In the genomic region with DNA sequence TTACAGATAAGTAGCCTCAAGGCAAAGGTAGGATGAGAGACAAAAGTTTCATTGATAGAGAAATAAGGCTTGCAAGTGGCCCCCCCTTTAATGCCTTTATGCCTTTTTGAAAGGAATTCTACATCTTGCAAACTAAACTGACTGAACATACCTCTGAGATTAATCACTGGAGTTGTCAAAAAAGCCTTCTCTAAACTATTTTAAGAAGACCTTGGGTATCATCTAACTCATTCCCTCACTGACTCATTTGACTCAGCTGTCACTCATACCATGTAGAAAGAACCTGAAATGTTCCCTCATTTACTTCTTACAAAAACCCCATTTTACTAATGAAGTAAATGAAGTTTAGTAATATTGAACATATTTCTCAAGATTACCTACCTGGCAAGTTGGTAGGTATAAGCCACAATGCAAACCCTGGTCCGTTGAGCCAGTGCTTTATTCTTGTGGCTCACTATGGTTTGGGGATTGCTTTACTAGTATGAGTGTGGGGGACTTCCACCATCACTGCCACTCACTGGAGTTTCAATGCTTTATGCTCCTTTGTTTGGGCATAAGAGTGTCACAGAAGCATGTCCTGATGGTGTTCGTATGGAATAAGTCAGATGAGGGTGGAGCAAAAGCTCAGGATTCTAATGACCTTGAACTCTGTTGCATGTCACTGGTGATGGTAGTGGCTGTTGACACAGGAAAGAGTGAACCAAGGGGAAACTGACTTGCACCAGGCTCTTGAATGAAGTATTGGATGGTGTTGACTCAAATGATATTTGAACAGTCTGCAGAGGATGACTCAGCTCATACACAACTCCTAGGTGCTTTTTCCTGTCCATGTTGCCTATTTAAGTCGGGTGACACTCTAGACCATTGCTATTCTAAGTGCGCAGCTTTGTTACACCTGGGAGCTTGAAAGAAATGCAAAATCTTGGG, we compare ENCODE assay signal across 8 cellular contexts.
A peak's percentile ranks its signal among the peaks of the same experiment; 100 is the strongest.
DNase-seq lines count a peak whose midpoint lies in the region; ATAC-seq lines count a peak whose summit lies in the region.

No MANE protein-coding gene starts in this region.

- peak overlapping the region; percentile 75 for H3K27ac Mint-ChIP-seq in T-helper 1 cell treated with Interleukin-12 subunit alpha and Interleukin-12 subunit beta and Interleukin-4 antibody, amounts not matched to agents 30 μg/mL and 1 μg/mL, for 36 hours
- H3K27ac Mint-ChIP-seq in stimulated activated naive CD8-positive, alpha-beta T cell treated with anti-CD3 and anti-CD28 coated beads, Interleukin-15, amount 100 ng/mL, for 72 hours = peak overlapping the region in 1 of 2 donors; percentile 87

- peak; percentile 77 for ATAC-seq in HG02885 (IDR thresholded peaks at IDR 0.05; ENCODE audit: poor library complexity, unreplicated experiment)
- ATAC-seq in stimulated activated naive CD8-positive, alpha-beta T cell treated with anti-CD3 and anti-CD28 coated beads, Interleukin-15, amount 100 ng/mL, for 72 hours = peak; percentile 93

- in situ Hi-C loops in KBM-7 (cut with MboI; ENCODE audit: low pct_unique_long_range_greater_than_20kb, low sequenced_read_pairs) = no loop called here

- H3K4me1 Mint-ChIP-seq in T-helper 1 cell treated with Interleukin-12 subunit alpha and Interleukin-12 subunit beta and Interleukin-4 antibody, amounts not matched to agents 30 μg/mL and 1 μg/mL, for 36 hours (ENCODE audit: low read depth) = peaks cover 25% of the 10 kb centered on the region
- H3K4me1 Mint-ChIP-seq in stimulated activated naive CD8-positive, alpha-beta T cell treated with anti-CD3 and anti-CD28 coated beads, Interleukin-15, amount 100 ng/mL, for 72 hours = no peaks in the 10 kb centered on the region

- no peaks in the 10 kb centered on the region for H3K27me3 Mint-ChIP-seq in T-helper 1 cell treated with Interleukin-12 subunit alpha and Interleukin-12 subunit beta and Interleukin-4 antibody, amounts not matched to agents 30 μg/mL and 1 μg/mL, for 36 hours (ENCODE audit: low read depth)
- no peaks in the 10 kb centered on the region for H3K27me3 Mint-ChIP-seq in stimulated activated naive CD8-positive, alpha-beta T cell treated with anti-CD3 and anti-CD28 coated beads, Interleukin-15, amount 100 ng/mL, for 72 hours

- H3K4me3 Mint-ChIP-seq in T-helper 1 cell treated with Interleukin-12 subunit alpha and Interleukin-12 subunit beta and Interleukin-4 antibody, amounts not matched to agents 30 μg/mL and 1 μg/mL, for 36 hours = no peak overlapping the region
- peak overlapping the region in 1 of 2 donors; percentile 13 for H3K4me3 Mint-ChIP-seq in stimulated activated naive CD8-positive, alpha-beta T cell treated with anti-CD3 and anti-CD28 coated beads, Interleukin-15, amount 100 ng/mL, for 72 hours

- peaks cover under 1% of the 10 kb centered on the region for H3K9me3 Mint-ChIP-seq in T-helper 1 cell treated with Interleukin-12 subunit alpha and Interleukin-12 subunit beta and Interleukin-4 antibody, amounts not matched to agents 30 μg/mL and 1 μg/mL, for 36 hours
- H3K9me3 Mint-ChIP-seq in stimulated activated naive CD8-positive, alpha-beta T cell treated with anti-CD3 and anti-CD28 coated beads, Interleukin-15, amount 100 ng/mL, for 72 hours = peaks cover 0 to under 1% of the 10 kb centered on the region in 2 donors

- peaks cover 2% of the 10 kb centered on the region for H3K36me3 Mint-ChIP-seq in T-helper 1 cell treated with Interleukin-12 subunit alpha and Interleukin-12 subunit beta and Interleukin-4 antibody, amounts not matched to agents 30 μg/mL and 1 μg/mL, for 36 hours (ENCODE audit: low read depth)

- peak; percentile 2 for DNase-seq in stimulated activated CD4-positive, alpha-beta T cell treated with anti-CD3 and anti-CD28 coated beads, Interleukin-15, amount 100 ng/mL, for 24 hours
- DNase-seq in stimulated activated CD4-positive, alpha-beta T cell treated with anti-CD3 and anti-CD28 coated beads, Interleukin-12 subunit alpha, Interleukin-12 subunit beta, amount 100 ng/mL, for 4 hours = no peak
- DNase-seq in stimulated activated naive CD8-positive, alpha-beta T cell treated with anti-CD3 and anti-CD28 coated beads, Interleukin-15, amount 100 ng/mL, for 72 hours = peak; percentile 6 to 75
- DNase-seq in Ammon's horn (ENCODE audit: low spot score) (no peak), KBM-7 (no peak), NCI-H2107 (lab: John Stamatoyannopoulos, UW) (no peak)

Comparison
In these comparisons a context has a peak if more than half of its experiments do, and no peak if none do; other contexts are left out.
1. DNase-seq: peak in stimulated activated CD4-positive, alpha-beta T cell treated with anti-CD3 and anti-CD28 coated beads, Interleukin-15, amount 100 ng/mL, for 24 hours (single experiment) and stimulated activated naive CD8-positive, alpha-beta T cell treated with anti-CD3 and anti-CD28 coated beads, Interleukin-15, amount 100 ng/mL, for 72 hours (2 of 2); none in stimulated activated CD4-positive, alpha-beta T cell treated with anti-CD3 and anti-CD28 coated beads, Interleukin-12 subunit alpha, Interleukin-12 subunit beta, amount 100 ng/mL, for 4 hours (single experiment), Ammon's horn (single experiment), KBM-7 (single experiment) and NCI-H2107 (single experiment).